In the genomic region with DNA sequence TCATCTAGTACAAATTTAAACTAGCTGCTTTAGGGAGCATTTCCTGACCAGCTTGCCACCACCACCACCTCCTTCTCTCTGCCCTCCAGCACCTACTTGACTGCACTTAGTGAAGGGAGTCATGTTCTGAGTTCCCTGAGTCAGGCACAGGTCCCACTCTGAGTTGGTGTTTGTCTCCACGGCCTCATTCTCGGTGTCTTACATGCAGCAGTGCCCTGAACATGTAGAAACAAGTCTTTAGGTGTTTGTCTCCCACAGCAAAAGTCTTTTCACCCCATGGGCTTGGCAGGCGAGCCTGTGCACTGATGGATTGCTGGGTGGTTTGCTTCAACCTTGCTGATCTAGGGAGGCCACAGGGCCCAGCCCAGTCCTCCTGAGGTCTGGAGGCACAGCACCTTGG, we compare ENCODE assay signal across 9 cellular contexts. TPM values are rescaled to one million over a fixed set of nuclear protein-coding genes. Genes with fewer than 3 reads are reported as not detected.
DNase-seq lines count a peak whose midpoint lies in the region; ATAC-seq and TF ChIP-seq lines count a peak whose summit lies in the region.
"Had no signal": no experiment of that assay in that cellular context is flagged by ENCODE, and none has a peak within 500 bp of the region (broad histone marks: within the 10 kb centered on the region; RNA-seq: fewer than 3 reads in every experiment).

No MANE protein-coding gene starts in this region.

- peaks cover 17% of the 10 kb centered on the region for H3F3A ChIP-seq in DOHH2 (ENCODE audit: control insufficient read depth, insufficient read depth)
- no peaks in the 10 kb centered on the region for H3F3A ChIP-seq in SU-DHL-6 (ENCODE audit: insufficient read depth)

- peak overlapping the region; percentile 54 for H3K4me2 ChIP-seq in DOHH2 (ENCODE audit: low read length)
- H3K4me2 ChIP-seq in SU-DHL-6 (ENCODE audit: low read depth, low read length, poor library complexity, severe bottlenecking), result no peak overlapping the region

- no peak for TF ChIP-seq POLR2A in spleen (IDR thresholded peaks at IDR 0.05)

- H3K4me3 ChIP-seq in DOHH2 (ENCODE audit: low read length), result peak overlapping the region; percentile 46
- no peak overlapping the region for H3K4me3 ChIP-seq in SU-DHL-6 (ENCODE audit: insufficient read depth, low read length, poor library complexity, severe bottlenecking)
- peak overlapping the region; percentile 2 for H3K4me3 ChIP-seq in effector memory CD4-positive, alpha-beta T cell (ENCODE audit: insufficient read depth, low read depth, low read length, poor library complexity, severe bottlenecking)
- H3K4me3 ChIP-seq in spleen, result peak overlapping the region in 1 of 8 donors; percentile 28

- no peaks in the 10 kb centered on the region for H3K9me2 ChIP-seq in DOHH2 (replicated peaks; ENCODE audit: control insufficient read depth, low read length)
- H3K9me2 ChIP-seq in SU-DHL-6 (replicated peaks; ENCODE audit: insufficient read depth, low read length), result no peaks in the 10 kb centered on the region

- no peak for DNase-seq in effector memory CD4-positive, alpha-beta T cell
- no peak for DNase-seq in spleen
- DNase-seq in D341Med (ENCODE audit: low spot score), result no peak
- DNase-seq in NCI-H2107 (lab: John Stamatoyannopoulos, UW), result no peak
- DNase-seq in UCSD-AML1 (lab: John Stamatoyannopoulos, UW; ENCODE audit: unreplicated experiment), result no peak
- DNase-seq: NCI-H1930 had no signal

- peak overlapping the region; percentile 85 for H3K27ac ChIP-seq in DOHH2 (ENCODE audit: low read depth, low read length)
- peak overlapping the region; percentile 17 for H3K27ac ChIP-seq in SU-DHL-6 (ENCODE audit: low read depth, low read length)
- peak overlapping the region; percentile 72 for H3K27ac ChIP-seq in effector memory CD4-positive, alpha-beta T cell (ENCODE audit: insufficient read depth, low read length, poor library complexity, severe bottlenecking)
- H3K27ac ChIP-seq in spleen, result peak overlapping the region in 6 of 8 donors; percentile 53 to 99 (median 96)

- H3K9ac ChIP-seq in SU-DHL-6 (ENCODE audit: low read length), result no peak overlapping the region

- TF ChIP-seq CTCF in DOHH2 (IDR thresholded peaks at IDR 0.05; ENCODE audit: low read depth, low read length, poor library complexity, severe bottlenecking) (no peak), SU-DHL-6 (IDR thresholded peaks at IDR 0.05; ENCODE audit: insufficient read depth, low read length, poor library complexity, severe bottlenecking) (no peak), spleen (IDR thresholded peaks at IDR 0.05 in 8 of 11, conservative IDR thresholded peaks at IDR 0.05 in 3 of 11) (no peak)

- intact Hi-C loops in spleen (cut with DNase I; ENCODE audit: low total_unique reads), result no loop called here

- no peak for ATAC-seq in HG02840 (IDR thresholded peaks at IDR 0.05; ENCODE audit: low FRiP score, unreplicated experiment)

- H4K20me1 ChIP-seq in DOHH2 (ENCODE audit: control insufficient read depth, insufficient read depth, low read depth, low read length) (no peaks in the 10 kb centered on the region), SU-DHL-6 (ENCODE audit: low read depth, low read length) (no peaks in the 10 kb centered on the region; the same call in 1 of the 2 replicates)

- H3K4me1 ChIP-seq in DOHH2 (ENCODE audit: control insufficient read depth, low read length), result peaks cover 91% of the 10 kb centered on the region
- peaks cover 90% of the 10 kb centered on the region for H3K4me1 ChIP-seq in effector memory CD4-positive, alpha-beta T cell (ENCODE audit: control insufficient read depth, insufficient read depth, low read length, poor library complexity, severe bottlenecking)
- H3K4me1 ChIP-seq in spleen, result peaks cover 80 to 100% (median 98%) of the 10 kb centered on the region in 6 donors

- WGBS in spleen, 5 donors, result 82 to 92% (median 85%) methylated on average over 3 of the region's 3 CpGs

- H2AFZ ChIP-seq in SU-DHL-6 (ENCODE audit: low read depth, low read length, severe bottlenecking), result no peak overlapping the region

- H3K9me3 ChIP-seq in DOHH2 (ENCODE audit: control insufficient read depth, insufficient read depth, low read length) (no peaks in the 10 kb centered on the region), SU-DHL-6 (ENCODE audit: insufficient read depth, low read length) (no peaks in the 10 kb centered on the region), spleen (no peaks in the 10 kb centered on the region)
- H3K9me3 ChIP-seq in effector memory CD4-positive, alpha-beta T cell (ENCODE audit: control insufficient read depth, low read length), result no peaks in the 10 kb centered on the region

- H3K36me3 ChIP-seq in DOHH2 (ENCODE audit: control insufficient read depth, low read length) (peaks cover 37% of the 10 kb centered on the region), SU-DHL-6 (ENCODE audit: low read length) (no peaks in the 10 kb centered on the region), spleen (peaks cover 0 to 74% (median 2%) of the 10 kb centered on the region in 6 donors)
- H3K36me3 ChIP-seq in effector memory CD4-positive, alpha-beta T cell (ENCODE audit: control insufficient read depth, insufficient read depth, low read length), result peaks cover 19% of the 10 kb centered on the region

- H3K27me3 ChIP-seq in DOHH2 (ENCODE audit: control insufficient read depth, low read length) (no peaks in the 10 kb centered on the region), SU-DHL-6 (ENCODE audit: low read length) (no peaks in the 10 kb centered on the region), spleen (replicated peaks in 1 of 7) (no peaks in the 10 kb centered on the region)
- H3K27me3 ChIP-seq in effector memory CD4-positive, alpha-beta T cell (replicated peaks; ENCODE audit: control insufficient read depth, insufficient read depth, low read length, poor library complexity, severe bottlenecking), result no peaks in the 10 kb centered on the region

- H3K79me2 ChIP-seq in DOHH2 (ENCODE audit: control insufficient read depth, low read length) (peaks cover 81% of the 10 kb centered on the region), SU-DHL-6 (ENCODE audit: insufficient read depth, low read length) (no peaks in the 10 kb centered on the region)

RNA-seq across cellular contexts. Expression of a gene that starts 16.9 kb away (rescaled TPM):
- total RNA-seq in spleen, result 100 to 1,000 TPM in 6 of 7 donors, 10 to 100 TPM in 1; 81.3 to 172 (median 129) TPM
- polyA plus RNA-seq in spleen, result 10 to 100 TPM; 13.3 to 32.5 (median 24.6) TPM

Comparison
In these comparisons a context has a peak if more than half of its experiments do, and no peak if none do; other contexts are left out.
1. H3K27ac ChIP-seq: peak in every context shown above with its lines; median percentile 96 in spleen; 85 in DOHH2; 72 in effector memory CD4-positive, alpha-beta T cell; 17 in SU-DHL-6.